Comparison of ENCODE assay signal across 17 cellular contexts in genomic region chr3:73353661-73354217, GRCh38.
DNase-seq lines count a peak whose midpoint lies in the region; TF ChIP-seq lines count a peak whose summit lies in the region.
"Had no signal": no experiment of that assay in that cellular context is flagged by ENCODE, and none has a peak within 500 bp of the region (broad histone marks: within the 10 kb centered on the region; RNA-seq: fewer than 3 reads in every experiment).

No MANE protein-coding gene starts in this region.

- no peak overlapping the region for H3K9ac ChIP-seq in endodermal cell (ENCODE audit: extremely low read depth, low read length, poor library complexity, severe bottlenecking)

- no peak overlapping the region for H3K4me3 Mint-ChIP-seq in endodermal cell
- H3K4me3 Mint-ChIP-seq: H9 had no signal

- no peak overlapping the region for H3K27ac ChIP-seq in endodermal cell (ENCODE audit: low read depth, low read length)

- H3K4me1 Mint-ChIP-seq in endodermal cell: peaks cover 13% of the 10 kb centered on the region

- H3K4me3 ChIP-seq in endodermal cell (ENCODE audit: low read length): no peak overlapping the region
- H3K4me3 ChIP-seq in retinal pigment epithelial cell (ENCODE audit: low read length): no peak overlapping the region

- H3K9me3 Mint-ChIP-seq in endodermal cell: peaks cover under 1% of the 10 kb centered on the region
- H3K9me3 Mint-ChIP-seq: H9 had no signal

- H3K36me3 Mint-ChIP-seq in endodermal cell (ENCODE audit: low read depth): no peaks in the 10 kb centered on the region

- no peaks in the 10 kb centered on the region for H3K27me3 ChIP-seq in endodermal cell (ENCODE audit: control insufficient read depth, insufficient read depth, low read length, poor library complexity, severe bottlenecking)

- POLR2A ChIA-PET in HEK293T (lab: Yijun Ruan, JAX): no interaction called here

- 40 to 79% methylated on average over 1 to 7 of the region's 7 CpGs for WGBS in endodermal cell (ENCODE audit: insufficient coverage in 1 of 2, insufficient read length in 1 of 2), 2 experiments

- H3K9me3 ChIP-seq in endodermal cell (ENCODE audit: control insufficient read depth, low read length): no peaks in the 10 kb centered on the region

- peaks cover 2% of the 10 kb centered on the region for H3K27me3 Mint-ChIP-seq in endodermal cell (ENCODE audit: insufficient read depth)

- CTCF ChIA-PET in HEK293T (lab: Yijun Ruan, JAX): no interaction called here

- H3K36me3 ChIP-seq in endodermal cell (ENCODE audit: control insufficient read depth, insufficient read depth, low read length): no peaks in the 10 kb centered on the region

- no peak overlapping the region for H3K27ac Mint-ChIP-seq in endodermal cell
- H3K27ac Mint-ChIP-seq: H9 had no signal

- TF ChIP-seq CTCF in endodermal cell (conservative IDR thresholded peaks at IDR 0.05): no peak
- TF ChIP-seq CTCF in retinal pigment epithelial cell (conservative IDR thresholded peaks at IDR 0.05; ENCODE audit: low read depth, low read length): no peak

- peak; percentile 30 for DNase-seq in EH (ENCODE audit: low read depth)
- no peak for DNase-seq in HEK293T (ENCODE audit: extremely low spot score)
- peak; percentile 52 for DNase-seq in endodermal cell
- peak; percentile 12 for DNase-seq in retinal pigment epithelial cell (ENCODE audit: low read depth)
- DNase-seq in midbrain (lab: John Stamatoyannopoulos, UW): no peak
- no peak for DNase-seq in NCI-H146 treated with DMSO at 0.1 percent for 48 hours (lab: John Stamatoyannopoulos, UW; ENCODE audit: unreplicated experiment)
- DNase-seq in HT-29 (ENCODE audit: low spot score): no peak
- DNase-seq: C1 segment of cervical spinal cord; COR-L47; DMS53; H9; NCI-H1436 treated with DMSO at 0.1 percent for 48 hours; NCI-H2081 treated with DMSO at 0.1 percent for 48 hours; NCI-H69; NK-92 treated with Interleukin-12 subunit alpha and Interleukin-12 subunit beta, amount 100 ng/mL, for 24 hours; OCI-M1; RPMI8226 had no signal

- H3K4me1 ChIP-seq in endodermal cell (ENCODE audit: control insufficient read depth, insufficient read depth, low read length): peaks cover 2% of the 10 kb centered on the region

TF ChIP-seq in HEK293T, 16 proteins besides CTCF, POLR2A, EP300 and RAD21:
- TF ChIP-seq PKNOX1 (IDR thresholded peaks at IDR 0.05): peak; percentile 34; the same call in 1 of the 2 replicates
- no peak for TF ChIP-seq TARDBP (IDR thresholded peaks at IDR 0.05)

Comparison
In these comparisons a context has a peak if more than half of its experiments do, and no peak if none do; other contexts are left out.
1. DNase-seq: peak in EH (single experiment), endodermal cell (single experiment) and retinal pigment epithelial cell (single experiment); none in HEK293T (single experiment), midbrain (single experiment), NCI-H146 treated with DMSO at 0.1 percent for 48 hours (single experiment) and HT-29 (single experiment).